In the genomic region with DNA sequence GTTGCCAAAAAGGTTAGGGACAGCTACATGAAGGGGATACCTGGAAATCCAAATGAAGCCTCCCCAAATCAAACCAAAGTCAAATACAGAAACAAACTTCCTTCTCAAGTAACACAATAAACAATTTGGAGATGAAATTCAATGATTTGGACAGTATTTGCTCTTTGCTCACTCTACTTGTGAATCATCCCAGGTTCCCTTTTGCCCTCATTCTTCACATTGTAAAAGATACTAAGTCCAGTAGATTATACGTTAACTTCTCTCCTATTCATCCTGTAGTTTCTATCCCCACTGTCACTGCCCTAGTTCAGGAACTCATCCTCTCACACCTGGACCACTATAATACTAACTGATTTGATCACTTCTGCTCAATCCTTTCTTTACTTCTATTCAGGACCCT, we compare ENCODE assay signal across 29 cellular contexts. TPM values are rescaled to one million over a fixed set of nuclear protein-coding genes. Genes with fewer than 3 reads are reported as not detected.
"Had no signal": no experiment of that assay in that cellular context is flagged by ENCODE, and none has a peak within 500 bp of the region (broad histone marks: within the 10 kb centered on the region; RNA-seq: fewer than 3 reads in every experiment).

No MANE protein-coding gene starts in this region.

- ATAC-seq: heart right ventricle; left colon; left lung; lower lobe of right lung; naive thymus-derived CD8-positive, alpha-beta T cell; psoas muscle; sciatic nerve; upper lobe of right lung had no signal

- H3K27ac ChIP-seq: heart right ventricle, hepatocyte, left lung, lower lobe of right lung, neural progenitor cell, neutrophil, parathyroid adenoma, psoas muscle, right atrium auricular region, skin epidermis, suprapubic skin, thoracic aorta, tibial artery, upper lobe of right lung had no signal

- H3K27me3 ChIP-seq: heart right ventricle, hepatocyte, left lung, neutrophil, right atrium auricular region, suprapubic skin, tibial artery, upper lobe of right lung had no signal

- H3K36me3 ChIP-seq: heart right ventricle, left lung, lower lobe of right lung, neural progenitor cell, neutrophil, right atrium auricular region, suprapubic skin, thoracic aorta, tibial artery, upper lobe of right lung had no signal

- H3K4me1 ChIP-seq: left lung, parathyroid adenoma, upper lobe of right lung had no signal

- H3K9me3 ChIP-seq: heart right ventricle, left lung, lower lobe of right lung, neutrophil, psoas muscle, right atrium auricular region, suprapubic skin, thoracic aorta, tibial artery, upper lobe of right lung had no signal

- H3K9ac ChIP-seq: neural progenitor cell, parathyroid adenoma had no signal

- H3K4me3 ChIP-seq: heart right ventricle, hepatocyte, left lung, lower lobe of right lung, neural progenitor cell, psoas muscle, right atrium auricular region, skin epidermis, suprapubic skin, thoracic aorta, tibial artery, upper lobe of right lung had no signal

- FAIRE-seq: urothelium cell line had no signal

- DNase-seq: heart right ventricle; islet precursor cell; kidney glomerular epithelial cell; left colon; left lung; lower lobe of right lung; mammary epithelial cell; mesenchymal stem cell; naive thymus-derived CD8-positive, alpha-beta T cell; nephron progenitor cell; occipital lobe; psoas muscle; stimulated activated CD4-positive, alpha-beta T cell treated with anti-CD3 and anti-CD28 coated beads, Interleukin-12 subunit alpha, Interleukin-12 subunit beta, amount 100 ng/mL, for 4 hours; stimulated activated CD4-positive, alpha-beta T cell treated with anti-CD3 and anti-CD28 coated beads, Interleukin-15, amount 100 ng/mL, for 24 hours; stimulated activated CD4-positive, alpha-beta T cell treated with anti-CD3 and anti-CD28 coated beads, Interleukin-2, amount 100 ng/mL, for 24 hours; stimulated activated CD4-positive, alpha-beta T cell treated with anti-CD3 and anti-CD28 coated beads, Interleukin-4, amount 100 ng/mL, for 1 hour; stimulated activated naive CD4-positive, alpha-beta T cell; tibial artery; upper lobe of right lung had no signal

RNA-seq across cellular contexts. Expression of a gene that starts 28.3 kb away (rescaled TPM):
- total RNA-seq: naive thymus-derived CD8-positive, alpha-beta T cell had no signal
